17 cellular contexts compared by ENCODE assay signal in genomic region chr15:59531066-59531465, GRCh38.
"Had no signal": no experiment of that assay in that cellular context is flagged by ENCODE, and none has a peak within 500 bp of the region (broad histone marks: within the 10 kb centered on the region; RNA-seq: fewer than 3 reads in every experiment).

No MANE protein-coding gene starts in this region.

- H3K27ac ChIP-seq: heart left ventricle, neural progenitor cell, ovary, tibial artery had no signal

- H3K36me3 Mint-ChIP-seq: activated CD4-positive, alpha-beta memory T cell treated with anti-CD3 and anti-CD28 coated beads for 36 hours; activated naive CD4-positive, alpha-beta T cell treated with anti-CD3 and anti-CD28 coated beads, Interleukin-2, amount 50 U/mL, for 24 hours; naive B cell; neural progenitor cell; stimulated activated effector memory CD8-positive, alpha-beta T cell treated with anti-CD3 and anti-CD28 coated beads, Interleukin-12 subunit alpha, Interleukin-12 subunit beta, amount 100 ng/mL, for 72 hours had no signal

- H3K4me3 ChIP-seq: heart left ventricle, neural progenitor cell, ovary, tibial artery had no signal

- H3K4me1 ChIP-seq: neural progenitor cell, tibial artery had no signal

- H3K9me3 Mint-ChIP-seq: activated CD4-positive, alpha-beta memory T cell treated with anti-CD3 and anti-CD28 coated beads for 36 hours; activated naive CD4-positive, alpha-beta T cell treated with anti-CD3 and anti-CD28 coated beads, Interleukin-2, amount 50 U/mL, for 24 hours; activated T-cell treated with anti-CD3 and anti-CD28 coated beads, Interleukin-2, amount 50 U/mL, for 24 hours; naive B cell; neural progenitor cell; stimulated activated effector memory CD8-positive, alpha-beta T cell treated with anti-CD3 and anti-CD28 coated beads, Interleukin-12 subunit alpha, Interleukin-12 subunit beta, amount 100 ng/mL, for 72 hours; T-helper 1 cell treated with Interleukin-12 subunit alpha and Interleukin-12 subunit beta and Interleukin-4 antibody, amounts not matched to agents 30 μg/mL and 1 μg/mL, for 36 hours had no signal

- ATAC-seq: activated CD4-positive, alpha-beta T cell treated with anti-CD3 and anti-CD28 coated beads for 36 hours; heart left ventricle; left lobe of liver; stimulated activated effector memory CD8-positive, alpha-beta T cell treated with anti-CD3 and anti-CD28 coated beads, Interleukin-12 subunit alpha, Interleukin-12 subunit beta, amount 100 ng/mL, for 72 hours had no signal

- H3K36me3 ChIP-seq: heart left ventricle, neural progenitor cell, ovary, tibial artery had no signal

- H3K27me3 ChIP-seq: ovary had no signal

- DNase-seq: activated CD4-positive, alpha-beta memory T cell treated with anti-CD3 and anti-CD28 coated beads for 36 hours; activated CD4-positive, alpha-beta T cell treated with anti-CD3 and anti-CD28 coated beads for 36 hours; activated effector memory CD4-positive, alpha-beta T cell treated with anti-CD3 and anti-CD28 coated beads, Interleukin-2, amount 50 U/mL, for 16 hours; activated T-cell treated with anti-CD3 and anti-CD28 coated beads, Interleukin-2, amount 50 U/mL, for 24 hours; amniotic stem cell; heart left ventricle; midbrain; naive B cell; ovary; stimulated activated CD4-positive, alpha-beta T cell treated with anti-CD3 and anti-CD28 coated beads, Interleukin-12 subunit alpha, Interleukin-12 subunit beta, amount 100 ng/mL, for 4 hours; stimulated activated CD4-positive, alpha-beta T cell treated with anti-CD3 and anti-CD28 coated beads, Interleukin-2, amount 100 ng/mL, for 24 hours; tibial artery had no signal

- H3K27ac Mint-ChIP-seq: activated CD4-positive, alpha-beta memory T cell treated with anti-CD3 and anti-CD28 coated beads for 36 hours; activated CD4-positive, alpha-beta T cell treated with anti-CD3 and anti-CD28 coated beads for 36 hours; activated naive CD4-positive, alpha-beta T cell treated with anti-CD3 and anti-CD28 coated beads, Interleukin-2, amount 50 U/mL, for 24 hours; activated T-cell treated with anti-CD3 and anti-CD28 coated beads, Interleukin-2, amount 50 U/mL, for 24 hours; neural progenitor cell; stimulated activated effector memory CD8-positive, alpha-beta T cell treated with anti-CD3 and anti-CD28 coated beads, Interleukin-12 subunit alpha, Interleukin-12 subunit beta, amount 100 ng/mL, for 72 hours; T-helper 1 cell treated with Interleukin-12 subunit alpha and Interleukin-12 subunit beta and Interleukin-4 antibody, amounts not matched to agents 30 μg/mL and 1 μg/mL, for 36 hours had no signal

- H3K9me3 ChIP-seq: heart left ventricle, ovary, tibial artery had no signal

- H3K9ac ChIP-seq: neural progenitor cell had no signal

- H2AFZ ChIP-seq: neural progenitor cell had no signal

- H3K4me2 ChIP-seq: neural progenitor cell had no signal
